In genomic region chr9:128233817-128234406, GRCh38 we compare ENCODE assay signal across 25 cellular contexts.
"Had no signal": no experiment of that assay in that cellular context is flagged by ENCODE, and none has a peak within 500 bp of the region (broad histone marks: within the 10 kb centered on the region; RNA-seq: fewer than 3 reads in every experiment).

No MANE protein-coding gene starts in this region.

- H3K4me3 Mint-ChIP-seq: activated CD4-positive, alpha-beta T cell treated with anti-CD3 and anti-CD28 coated beads for 36 hours; activated CD8-positive, alpha-beta memory T cell treated with anti-CD3 and anti-CD28 coated beads, Interleukin-2, amount 10 ng/mL, durations not matched to agents 7 days and 5 days; activated CD8-positive, alpha-beta T cell treated with anti-CD3 and anti-CD28 coated beads, Interleukin-2, amount 10 ng/mL, durations not matched to agents 7 days and 5 days; activated T-cell treated with anti-CD3 and anti-CD28 coated beads, Interleukin-2, amount 50 U/mL, for 72 hours; naive B cell; T-helper 2 cell treated with Interferon-gamma antibody and Interleukin-4, amounts not matched to agents 5 μg/mL and 100 μg/mL, for 36 hours had no signal

- H3K27ac ChIP-seq: body of pancreas, esophagus muscularis mucosa, foreskin keratinocyte, heart right ventricle, left lung, pancreas, psoas muscle, testis, transverse colon, uterus had no signal

- FAIRE-seq: colon, pancreas had no signal

- H3K36me3 ChIP-seq: esophagus muscularis mucosa, heart right ventricle, left lung, pancreas, transverse colon, uterus had no signal

- DNase-seq: activated CD4-positive, alpha-beta T cell treated with anti-CD3 and anti-CD28 coated beads for 36 hours; activated CD4-positive, CD25-positive, alpha-beta regulatory T cell; activated CD8-positive, alpha-beta memory T cell treated with anti-CD3 and anti-CD28 coated beads, Interleukin-2, amount 10 ng/mL, durations not matched to agents 7 days and 5 days; activated CD8-positive, alpha-beta T cell treated with anti-CD3 and anti-CD28 coated beads, Interleukin-2, amount 10 ng/mL, durations not matched to agents 7 days and 5 days; activated naive CD4-positive, alpha-beta T cell; activated T-cell treated with anti-CD3 and anti-CD28 coated beads, Interleukin-2, amount 50 U/mL, for 72 hours; body of pancreas; effector CD4-positive, alpha-beta T cell; foreskin keratinocyte; heart right ventricle; left lung; naive B cell; nucleus accumbens; psoas muscle; stimulated activated CD4-positive, alpha-beta T cell treated with anti-CD3 and anti-CD28 coated beads, Interleukin-15, amount 100 ng/mL, for 24 hours; stimulated activated CD4-positive, alpha-beta T cell treated with anti-CD3 and anti-CD28 coated beads, Interleukin-2, amount 100 ng/mL, for 24 hours; stimulated activated naive CD4-positive, alpha-beta T cell treated with Interleukin-2 at 50 U/mL for 16 hours; testis; transverse colon; uterus had no signal

- H3K27me3 Mint-ChIP-seq: activated CD4-positive, alpha-beta T cell treated with anti-CD3 and anti-CD28 coated beads for 36 hours; activated CD8-positive, alpha-beta memory T cell treated with anti-CD3 and anti-CD28 coated beads, Interleukin-2, amount 10 ng/mL, durations not matched to agents 7 days and 5 days had no signal

- H3K4me3 ChIP-seq: body of pancreas, esophagus muscularis mucosa, heart right ventricle, left lung, pancreas, psoas muscle, testis, transverse colon, uterus had no signal

- H3K4me1 Mint-ChIP-seq: activated CD4-positive, alpha-beta T cell treated with anti-CD3 and anti-CD28 coated beads for 36 hours; activated CD8-positive, alpha-beta memory T cell treated with anti-CD3 and anti-CD28 coated beads, Interleukin-2, amount 10 ng/mL, durations not matched to agents 7 days and 5 days had no signal

- ATAC-seq: activated CD4-positive, alpha-beta T cell treated with anti-CD3 and anti-CD28 coated beads for 36 hours; activated CD8-positive, alpha-beta memory T cell treated with anti-CD3 and anti-CD28 coated beads, Interleukin-2, amount 10 ng/mL, durations not matched to agents 7 days and 5 days; activated CD8-positive, alpha-beta T cell treated with anti-CD3 and anti-CD28 coated beads, Interleukin-2, amount 10 ng/mL, durations not matched to agents 7 days and 5 days; activated naive CD4-positive, alpha-beta T cell treated with anti-CD3 and anti-CD28 coated beads, Interleukin-2, amount 50 U/mL, for 72 hours; activated T-cell treated with anti-CD3 and anti-CD28 coated beads, Interleukin-2, amount 50 U/mL, for 72 hours; body of pancreas; foreskin keratinocyte; pancreas; psoas muscle had no signal

- H3K9me3 Mint-ChIP-seq: activated naive CD4-positive, alpha-beta T cell treated with anti-CD3 and anti-CD28 coated beads, Interleukin-2, amount 50 U/mL, for 72 hours; activated T-cell treated with anti-CD3 and anti-CD28 coated beads, Interleukin-2, amount 50 U/mL, for 72 hours; naive B cell; T-helper 2 cell treated with Interferon-gamma antibody and Interleukin-4, amounts not matched to agents 5 μg/mL and 100 μg/mL, for 36 hours had no signal

- H3K27me3 ChIP-seq: body of pancreas, esophagus muscularis mucosa, foreskin keratinocyte, heart right ventricle, left lung, pancreas, testis, transverse colon, uterus had no signal

- H3K4me1 ChIP-seq: body of pancreas, esophagus muscularis mucosa, foreskin keratinocyte, heart right ventricle, left lung, pancreas, psoas muscle, testis, transverse colon, uterus had no signal

- H3K9me3 ChIP-seq: body of pancreas, esophagus muscularis mucosa, heart right ventricle, left lung, pancreas, psoas muscle, testis, transverse colon, uterus had no signal

- H3K27ac Mint-ChIP-seq: activated CD4-positive, alpha-beta T cell treated with anti-CD3 and anti-CD28 coated beads for 36 hours; activated CD8-positive, alpha-beta memory T cell treated with anti-CD3 and anti-CD28 coated beads, Interleukin-2, amount 10 ng/mL, durations not matched to agents 7 days and 5 days; activated CD8-positive, alpha-beta T cell treated with anti-CD3 and anti-CD28 coated beads, Interleukin-2, amount 10 ng/mL, durations not matched to agents 7 days and 5 days; activated T-cell treated with anti-CD3 and anti-CD28 coated beads, Interleukin-2, amount 50 U/mL, for 72 hours; naive B cell; T-helper 2 cell treated with Interferon-gamma antibody and Interleukin-4, amounts not matched to agents 5 μg/mL and 100 μg/mL, for 36 hours had no signal

- H3K36me3 Mint-ChIP-seq: activated CD8-positive, alpha-beta memory T cell treated with anti-CD3 and anti-CD28 coated beads, Interleukin-2, amount 10 ng/mL, durations not matched to agents 7 days and 5 days; activated naive CD4-positive, alpha-beta T cell treated with anti-CD3 and anti-CD28 coated beads, Interleukin-2, amount 50 U/mL, for 72 hours; naive B cell had no signal
